8 cellular contexts compared by ENCODE assay signal in genomic region chr4:118669220-118669619, GRCh38. TPM values are rescaled to one million over a fixed set of nuclear protein-coding genes. Genes with fewer than 3 reads are reported as not detected.
A peak's percentile ranks its signal among the peaks of the same experiment; 100 is the strongest.
DNase-seq lines count a peak whose midpoint lies in the region; ATAC-seq and TF ChIP-seq lines count a peak whose summit lies in the region.
"Not testable (repeated sequence)": the region's sequence is repeated elsewhere in the genome, so short reads cannot be mapped to it uniquely, and the experiment has no call there.

No MANE protein-coding gene starts in this region.

- H2BK15ac ChIP-seq in IMR-90 (ENCODE audit: low read depth, low read length): not testable (repeated sequence)

- not testable (repeated sequence) for ATAC-seq in CD4-positive, CD25-positive, alpha-beta regulatory T cell (ENCODE audit: low read depth in 2 of 2); IMR-90 (ENCODE audit: low read depth); naive thymus-derived CD8-positive, alpha-beta T cell

- H4K91ac ChIP-seq in IMR-90 (ENCODE audit: insufficient read depth, low read depth, low read length): not testable (repeated sequence)

- not testable (repeated sequence) for TF ChIP-seq EP300 in SK-N-SH (IDR thresholded peaks at IDR 0.05; ENCODE audit: borderline replicate concordance in 1 of 2, low read depth in 1 of 2, low read length in 1 of 2)

- H3K4me3 ChIP-seq in CD4-positive, CD25-positive, alpha-beta regulatory T cell (ENCODE audit: low read depth, low read length); IMR-90 (ENCODE audit: insufficient read depth, low read depth, low read length); SK-N-SH (ENCODE audit: low read depth in 2 of 2, low read length in 1 of 2); left ventricle myocardium inferior: not testable (repeated sequence)

- peak; percentile 7 to 50 (median 38) for DNase-seq in CD4-positive, CD25-positive, alpha-beta regulatory T cell
- DNase-seq in IMR-90: peak; percentile 80
- not testable (repeated sequence) for DNase-seq in SK-N-SH
- DNase-seq in activated T-cell treated with anti-CD3 and anti-CD28 coated beads for 4 hours: peak; percentile 14
- peak; percentile 19 for DNase-seq in central memory CD4-positive, alpha-beta T cell
- peak; percentile 26 for DNase-seq in left ventricle myocardium inferior
- peak in 9 of 10 donors; percentile 25 to 70 (median 38) for DNase-seq in naive thymus-derived CD8-positive, alpha-beta T cell
- DNase-seq in stimulated activated CD8-positive, alpha-beta memory T cell treated with anti-CD3 and anti-CD28 coated beads, Interleukin-4, amount 100 ng/mL, for 48 hours: peak; percentile 55

- not testable (repeated sequence) for H3K9me3 Mint-ChIP-seq in CD4-positive, CD25-positive, alpha-beta regulatory T cell; naive thymus-derived CD8-positive, alpha-beta T cell

- not testable (repeated sequence) for H3K9me2 ChIP-seq in SK-N-SH

- not testable (repeated sequence) for H3K27ac ChIP-seq in CD4-positive, CD25-positive, alpha-beta regulatory T cell (ENCODE audit: insufficient read depth, low read length, poor library complexity, severe bottlenecking); IMR-90 (ENCODE audit: insufficient read depth, low read length); left ventricle myocardium inferior (replicated peaks)
- peak overlapping the region in 1 of 2 experiments; percentile 83; a peak in 2 of 4 replicates for H3K27ac ChIP-seq in SK-N-SH (ENCODE audit: low read depth in 2 of 2, low read length in 1 of 2)

- not testable (repeated sequence) for H3K23ac ChIP-seq in IMR-90 (ENCODE audit: low read depth, low read length)

- CTCF ChIA-PET in IMR-90 (lab: Yijun Ruan, JAX); SK-N-SH (lab: Yijun Ruan, JAX): not testable (repeated sequence)

- not testable (repeated sequence) for H3K56ac ChIP-seq in IMR-90 (ENCODE audit: extremely low read depth, insufficient read depth, low read length)

- not testable (repeated sequence) for BruUV-seq in IMR-90 (replicated peaks; lab: Mats Ljungman, UMichigan)

- H3K9me3 ChIP-seq in CD4-positive, CD25-positive, alpha-beta regulatory T cell (ENCODE audit: control insufficient read depth in 2 of 2, low read length in 2 of 2); IMR-90 (ENCODE audit: control insufficient read depth, insufficient read depth, low read length); SK-N-SH; left ventricle myocardium inferior (replicated peaks): not testable (repeated sequence)

- not testable (repeated sequence) for H3K27ac Mint-ChIP-seq in CD4-positive, CD25-positive, alpha-beta regulatory T cell; naive thymus-derived CD8-positive, alpha-beta T cell

- TF ChIP-seq CTCF in IMR-90 (conservative IDR thresholded peaks at IDR 0.05; ENCODE audit: low read depth, low read length); SK-N-SH (IDR thresholded peaks at IDR 0.05); left ventricle myocardium inferior (IDR thresholded peaks at IDR 0.05; ENCODE audit: borderline replicate concordance): not testable (repeated sequence)

- not testable (repeated sequence) for H4K5ac ChIP-seq in IMR-90 (ENCODE audit: low read depth, low read length)

- not testable (repeated sequence) for H2BK20ac ChIP-seq in IMR-90 (ENCODE audit: low read depth, low read length)

- intact Hi-C loops in IMR-90 (cut with micrococcal nuclease); left ventricle myocardium inferior (cut with micrococcal nuclease): not testable (repeated sequence)

- H3K4me2 ChIP-seq in IMR-90 (ENCODE audit: low read depth, low read length); SK-N-SH: not testable (repeated sequence)

- H3K18ac ChIP-seq in IMR-90 (ENCODE audit: low read depth, low read length): not testable (repeated sequence)

- in situ Hi-C loops in IMR-90 (cut with MboI; ENCODE audit: low sequenced_read_pairs): not testable (repeated sequence)

- not testable (repeated sequence) for H3K79me1 ChIP-seq in IMR-90 (ENCODE audit: low read depth in 1 of 2, low read length in 2 of 2)

- H3K9ac ChIP-seq in IMR-90 (ENCODE audit: low read depth, low read length); SK-N-SH: not testable (repeated sequence)

- dilution Hi-C loops in IMR-90 (cut with HindIII; ENCODE audit: low sequenced_read_pairs, unreplicated experiment): not testable (repeated sequence)

- TF ChIP-seq RAD21 in IMR-90 (IDR thresholded peaks at IDR 0.05; ENCODE audit: low read length); SK-N-SH (IDR thresholded peaks at IDR 0.05; ENCODE audit: low read length): not testable (repeated sequence)

- no CpG with 5 or more reads among the region's 1 CpG for WGBS in IMR-90 (ENCODE audit: extremely low coverage in 2 of 2, insufficient read length in 1 of 2), 2 experiments
- 40% methylated on average over 1 of the region's 1 CpG for WGBS in SK-N-SH (ENCODE audit: low lambda C conversion rate)

- not testable (repeated sequence) for H2BK120ac ChIP-seq in IMR-90 (ENCODE audit: low read depth, low read length)

- H4K8ac ChIP-seq in IMR-90 (ENCODE audit: low read depth in 2 of 2, low read length in 2 of 2): not testable (repeated sequence)

- H3K36me3 Mint-ChIP-seq in CD4-positive, CD25-positive, alpha-beta regulatory T cell; naive thymus-derived CD8-positive, alpha-beta T cell: not testable (repeated sequence)

- H3K27me3 Mint-ChIP-seq in CD4-positive, CD25-positive, alpha-beta regulatory T cell; naive thymus-derived CD8-positive, alpha-beta T cell: not testable (repeated sequence)

- not testable (repeated sequence) for H3K4ac ChIP-seq in IMR-90 (ENCODE audit: low read depth, low read length)

- H3K4me1 ChIP-seq in CD4-positive, CD25-positive, alpha-beta regulatory T cell (ENCODE audit: control insufficient read depth, insufficient read depth, low read length, poor library complexity, severe bottlenecking); IMR-90 (ENCODE audit: control insufficient read depth, insufficient read depth, low read length); SK-N-SH (ENCODE audit: control insufficient read depth in 1 of 2, insufficient read depth in 2 of 2, low read depth in 1 of 2, low read length in 1 of 2); left ventricle myocardium inferior: not testable (repeated sequence)

- TF ChIP-seq POLR2A in IMR-90 (IDR thresholded peaks at IDR 0.05; ENCODE audit: low read depth, low read length): not testable (repeated sequence)

- not testable (repeated sequence) for H2AK9ac ChIP-seq in IMR-90 (replicated peaks; ENCODE audit: low read depth, low read length, poor library complexity)

- POLR2A ChIA-PET in IMR-90 (lab: Charles Lee; ENCODE audit: unreplicated experiment); SK-N-SH (lab: Yijun Ruan, JAX); naive thymus-derived CD8-positive, alpha-beta T cell (lab: Charles Lee): not testable (repeated sequence)

- not testable (repeated sequence) for H4K20me1 ChIP-seq in IMR-90 (ENCODE audit: insufficient read depth, low read length); SK-N-SH (ENCODE audit: insufficient read depth)

- H3K4me3 Mint-ChIP-seq in CD4-positive, CD25-positive, alpha-beta regulatory T cell; naive thymus-derived CD8-positive, alpha-beta T cell: not testable (repeated sequence)

- H2AFZ ChIP-seq in IMR-90 (replicated peaks; ENCODE audit: low read length, poor library complexity); SK-N-SH (ENCODE audit: low read depth): not testable (repeated sequence)

- H3K27me3 ChIP-seq in CD4-positive, CD25-positive, alpha-beta regulatory T cell (ENCODE audit: control insufficient read depth, insufficient read depth, low read length); IMR-90 (ENCODE audit: control insufficient read depth, insufficient read depth, low read length); SK-N-SH (ENCODE audit: insufficient read depth); left ventricle myocardium inferior (ENCODE audit: low read depth): not testable (repeated sequence)

- not testable (repeated sequence) for H3K9me1 ChIP-seq in IMR-90 (ENCODE audit: insufficient read depth, low read length)

- not testable (repeated sequence) for H2AK5ac ChIP-seq in IMR-90 (ENCODE audit: low read depth, low read length)

- H3F3A ChIP-seq in SK-N-SH (replicated peaks; ENCODE audit: insufficient read depth): not testable (repeated sequence)

- H2BK5ac ChIP-seq in IMR-90 (ENCODE audit: low read depth, low read length, poor library complexity, severe bottlenecking): not testable (repeated sequence)

- H3K36me3 ChIP-seq in CD4-positive, CD25-positive, alpha-beta regulatory T cell (ENCODE audit: control insufficient read depth, insufficient read depth, low read length); IMR-90 (ENCODE audit: control insufficient read depth, insufficient read depth, low read length); SK-N-SH (replicated peaks in 1 of 2; ENCODE audit: control insufficient read depth in 1 of 2, insufficient read depth in 2 of 2, low read length in 1 of 2); left ventricle myocardium inferior: not testable (repeated sequence)

- H3K14ac ChIP-seq in IMR-90 (replicated peaks; ENCODE audit: low read depth, low read length): not testable (repeated sequence)

- not testable (repeated sequence) for H3K79me2 ChIP-seq in SK-N-SH (ENCODE audit: insufficient read depth)

- not testable (repeated sequence) for H3K4me1 Mint-ChIP-seq in CD4-positive, CD25-positive, alpha-beta regulatory T cell; naive thymus-derived CD8-positive, alpha-beta T cell

RNA-seq across cellular contexts. Expression of gene METTL14, which starts 16.0 kb away (rescaled TPM):
- 52.3 TPM for total RNA-seq in CD4-positive, CD25-positive, alpha-beta regulatory T cell
- 10 to 100 TPM; 36.4 to 46.9 (median 40.1) TPM for polyA plus RNA-seq in CD4-positive, CD25-positive, alpha-beta regulatory T cell
- 5.0 and 7.5 TPM in 2 replicates for total RNA-seq in IMR-90 (2012; rRNA removed)
- polyA plus RNA-seq in IMR-90 (2012; rRNA removed): 9.3 and 10.0 TPM in 2 replicates
- 0.39 and 0.42 TPM in 2 replicates for polyA plus RNA-seq in IMR-90 (2012; cell fraction: cytosol; rRNA removed)
- polyA plus RNA-seq in IMR-90 (2012; cell fraction: nucleus; rRNA removed; ENCODE audit: low replicate concordance): 0.65 and 6.6 TPM in 2 replicates
- 11.0 and 16.3 TPM in 2 replicates for polyA plus RNA-seq in SK-N-SH (2012; rRNA removed)
- 19.7 and 26.7 TPM in 2 replicates for polyA plus RNA-seq in SK-N-SH (2012; cell fraction: cytosol; rRNA removed)
- polyA plus RNA-seq in SK-N-SH (2012; cell fraction: nucleus; rRNA removed): 5.0 and 13.5 TPM in 2 replicates
- total RNA-seq in left ventricle myocardium inferior: 28.1 TPM
- 10 to 100 TPM; 71.0 to 74.8 TPM for total RNA-seq in naive thymus-derived CD8-positive, alpha-beta T cell
- polyA plus RNA-seq in naive thymus-derived CD8-positive, alpha-beta T cell: 10 to 100 TPM; 31.7 to 51.5 (median 45.4) TPM
